In the genomic region with DNA sequence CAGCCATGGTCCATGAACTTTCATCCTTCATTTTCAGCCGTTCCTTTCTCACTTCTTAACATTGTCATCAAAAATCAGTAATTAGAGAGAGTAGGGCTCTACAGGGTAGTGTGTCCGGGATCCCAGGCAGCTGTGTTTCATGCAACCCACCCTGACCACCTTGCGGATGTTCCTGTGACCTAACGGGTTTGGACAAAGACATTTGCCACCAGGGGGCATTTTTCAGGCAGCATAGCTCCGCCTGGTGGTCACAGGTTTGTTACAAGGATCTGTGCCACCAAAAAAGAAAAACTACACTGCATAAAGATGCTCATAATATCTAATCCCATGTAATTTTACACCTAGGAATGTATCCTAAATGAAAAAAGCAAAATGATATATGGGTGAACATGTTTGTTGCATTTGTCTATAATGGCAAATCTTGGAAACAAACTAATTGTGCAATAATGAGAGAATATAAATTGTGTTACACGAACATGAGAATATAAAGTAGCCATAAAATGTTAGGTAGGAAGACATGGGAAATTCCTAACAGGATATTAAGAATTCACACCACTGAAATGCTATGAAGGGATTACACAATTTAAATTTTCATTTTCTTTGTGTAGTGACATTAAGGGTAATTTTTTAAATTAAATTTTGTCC, we compare ENCODE assay signal across 8 cellular contexts.
DNase-seq lines count a peak whose midpoint lies in the region; ATAC-seq and TF ChIP-seq lines count a peak whose summit lies in the region.

No MANE protein-coding gene starts in this region.

- H3K27ac ChIP-seq in brain microvascular endothelial cell: no peak overlapping the region

- no peak overlapping the region for H3K4me3 ChIP-seq in brain microvascular endothelial cell (ENCODE audit: low read depth, low read length)

- in situ Hi-C loops in brain microvascular endothelial cell (cut with HindIII; ENCODE audit: low pct_ligation_motif_present, low sequenced_read_pairs): no loop called here

- DNase-seq in NCI-H1417 (lab: John Stamatoyannopoulos, UW) (peak in 2 of 3 experiments; percentile 6 to 10), NCI-H1417 treated with DMSO at 0.1 percent for 48 hours (lab: John Stamatoyannopoulos, UW) (no peak), HuH-7.5 (ENCODE audit: low spot score) (peak; percentile 54), SW480 (ENCODE audit: low spot score) (peak; percentile 59), brain microvascular endothelial cell (peak; percentile 62), left lobe of liver (ENCODE audit: low spot score) (no peak)
- DNase-seq in stimulated activated naive CD8-positive, alpha-beta T cell treated with anti-CD3 and anti-CD28 coated beads, Interleukin-15, Interleukin-2, amounts not matched to agents 100 U/mL and 50 U/mL, for 24 hours: peak; percentile 66

- peak; percentile 100 for TF ChIP-seq CTCF in brain microvascular endothelial cell (IDR thresholded peaks at IDR 0.05; ENCODE audit: low read depth, low read length, missing control alignments)

- ATAC-seq in left lobe of liver (peak; percentile 73), GM18870 (IDR thresholded peaks at IDR 0.05; ENCODE audit: unreplicated experiment) (no peak)
- no peak for ATAC-seq in stimulated activated naive CD8-positive, alpha-beta T cell treated with anti-CD3 and anti-CD28 coated beads, Interleukin-15, Interleukin-2, amounts not matched to agents 100 U/mL and 50 U/mL, for 24 hours

- no peaks in the 10 kb centered on the region for H3K27me3 ChIP-seq in brain microvascular endothelial cell (replicated peaks)

- H3K36me3 ChIP-seq in brain microvascular endothelial cell (replicated peaks): no peaks in the 10 kb centered on the region

Comparison
In these comparisons a context has a peak if more than half of its experiments do, and no peak if none do; other contexts are left out.
1. DNase-seq: peak in NCI-H1417 (2 of 3), HuH-7.5 (single experiment), SW480 (single experiment), brain microvascular endothelial cell (single experiment) and stimulated activated naive CD8-positive, alpha-beta T cell treated with anti-CD3 and anti-CD28 coated beads, Interleukin-15, Interleukin-2, amounts not matched to agents 100 U/mL and 50 U/mL, for 24 hours (single experiment); none in NCI-H1417 treated with DMSO at 0.1 percent for 48 hours (single experiment) and left lobe of liver (single experiment).